Comparison of ENCODE assay signal across 2 cellular contexts in genomic region chr14:90429236-90429635, GRCh38.
TF ChIP-seq lines count a peak whose summit lies in the region.

No MANE protein-coding gene starts in this region.

TF ChIP-seq in HepG2, 621 proteins besides CTCF, POLR2A, EP300 and RAD21:
- TF ChIP-seq RBAK (CRISPR knock-in tag; IDR thresholded peaks at IDR 0.05): peak; percentile 68; the same call in 1 of the 2 replicates
- TF ChIP-seq ATF2 (CRISPR knock-in tag; IDR thresholded peaks at IDR 0.05): no peak

TF ChIP-seq in K562, 482 proteins besides CTCF, POLR2A, EP300 and RAD21:
- no peak for TF ChIP-seq ZNF280A (IDR thresholded peaks at IDR 0.05; ENCODE audit: low read depth, partially characterized antibody)
- no peak for TF ChIP-seq HDAC1 (IDR thresholded peaks at IDR 0.05)
- no peak for TF ChIP-seq MXI1 (IDR thresholded peaks at IDR 0.05; ENCODE audit: low read depth, low read length)
- TF ChIP-seq RBM25 (IDR thresholded peaks at IDR 0.05; ENCODE audit: low read depth, low read length, severe bottlenecking): peak; percentile 22
